ENCODE assay signal across 9 cellular contexts in genomic region chr4:139606600-139607301, GRCh38. TPM values are rescaled to one million over a fixed set of nuclear protein-coding genes. Genes with fewer than 3 reads are reported as not detected.
DNase-seq lines count a peak whose midpoint lies in the region; ATAC-seq and TF ChIP-seq lines count a peak whose summit lies in the region.
"Had no signal": no experiment of that assay in that cellular context is flagged by ENCODE, and none has a peak within 500 bp of the region (broad histone marks: within the 10 kb centered on the region; RNA-seq: fewer than 3 reads in every experiment).

No MANE protein-coding gene starts in this region.

- H3K36me3 ChIP-seq in neuronal stem cell (replicated peaks in 1 of 2; ENCODE audit: control insufficient read depth in 2 of 2, insufficient read depth in 2 of 2, low read length in 2 of 2) (no peaks in the 10 kb centered on the region), WERI-Rb-1 (no peaks in the 10 kb centered on the region)

- TF ChIP-seq CTCF in WERI-Rb-1 (IDR thresholded peaks at IDR 0.05; ENCODE audit: low read depth, low read length): no peak

- peak overlapping the region; percentile 57 for H3K27ac Mint-ChIP-seq in activated naive CD4-positive, alpha-beta T cell treated with anti-CD3 and anti-CD28 coated beads, Interleukin-2, amount 50 U/mL, for 24 hours
- peak overlapping the region; percentile 26 for H3K27ac Mint-ChIP-seq in activated T-cell treated with anti-CD3 and anti-CD28 coated beads, Interleukin-2, amount 50 U/mL, for 72 hours

- H3K9me3 ChIP-seq in right cardiac atrium (ENCODE audit: control insufficient read depth, low read length) (no peaks in the 10 kb centered on the region), neuronal stem cell (replicated peaks in 1 of 2; ENCODE audit: control insufficient read depth in 2 of 2, insufficient read depth in 1 of 2, low read depth in 1 of 2, low read length in 2 of 2) (no peaks in the 10 kb centered on the region), WERI-Rb-1 (ENCODE audit: severe bottlenecking) (peaks cover 4% of the 10 kb centered on the region)

- H4K91ac ChIP-seq in neuronal stem cell (ENCODE audit: low read depth, low read length, poor library complexity): no peak overlapping the region

- no peak overlapping the region for H2BK5ac ChIP-seq in neuronal stem cell (ENCODE audit: low read length)

- 44% methylated on average over 16 of the region's 16 CpGs for WGBS in right cardiac atrium
- no CpG with 5 or more reads among the region's 16 CpGs for WGBS in neuronal stem cell (ENCODE audit: extremely low coverage in 2 of 2, insufficient read length in 2 of 2, insufficient replicate concordance in 1 of 2), 2 donors

- H3K23ac ChIP-seq in neuronal stem cell (ENCODE audit: low read depth, low read length, poor library complexity): no peak overlapping the region

- H2BK12ac ChIP-seq in neuronal stem cell (ENCODE audit: low read length): no peak overlapping the region

- intact Hi-C loops in right cardiac atrium (cut with DNase I): loop anchor here in 1 of 4 donors (5.0 kb wide), 1 partner anchor 46 kb away; no protein-coding TSS in a partner anchor

- no peak overlapping the region for H3K14ac ChIP-seq in neuronal stem cell (ENCODE audit: low read length)

- no peak overlapping the region for H3K9ac ChIP-seq in neuronal stem cell (ENCODE audit: low read depth, low read length, poor library complexity)

- H3K4me3 ChIP-seq in right cardiac atrium (ENCODE audit: low read length) (peak overlapping the region; percentile 40), neuronal stem cell (ENCODE audit: low read length in 2 of 2) (no peak overlapping the region), WERI-Rb-1 (ENCODE audit: low read depth, low read length) (no peak overlapping the region)

- H2BK120ac ChIP-seq in neuronal stem cell (ENCODE audit: low read depth, low read length): no peak overlapping the region

- no peaks in the 10 kb centered on the region for H3K9me3 Mint-ChIP-seq in activated naive CD4-positive, alpha-beta T cell treated with anti-CD3 and anti-CD28 coated beads, Interleukin-2, amount 50 U/mL, for 24 hours
- peaks cover 0 to 5% of the 10 kb centered on the region in 2 donors for H3K9me3 Mint-ChIP-seq in activated T-cell treated with anti-CD3 and anti-CD28 coated beads, Interleukin-2, amount 50 U/mL, for 72 hours

- H3K27me3 Mint-ChIP-seq in activated naive CD4-positive, alpha-beta T cell treated with anti-CD3 and anti-CD28 coated beads, Interleukin-2, amount 50 U/mL, for 24 hours: peaks cover 2% of the 10 kb centered on the region
- H3K27me3 Mint-ChIP-seq in activated T-cell treated with anti-CD3 and anti-CD28 coated beads, Interleukin-2, amount 50 U/mL, for 72 hours (ENCODE audit: low read depth): peaks cover 22% of the 10 kb centered on the region

- H2AFZ ChIP-seq in neuronal stem cell (ENCODE audit: low read length): no peak overlapping the region

- H3K36me3 Mint-ChIP-seq in activated naive CD4-positive, alpha-beta T cell treated with anti-CD3 and anti-CD28 coated beads, Interleukin-2, amount 50 U/mL, for 24 hours: no peaks in the 10 kb centered on the region
- peaks cover 0 to 4% of the 10 kb centered on the region in 2 donors for H3K36me3 Mint-ChIP-seq in activated T-cell treated with anti-CD3 and anti-CD28 coated beads, Interleukin-2, amount 50 U/mL, for 72 hours (ENCODE audit: insufficient read depth in 2 of 2)

- no peak for DNase-seq in activated naive CD4-positive, alpha-beta T cell treated with anti-CD3 and anti-CD28 coated beads, Interleukin-2, amount 50 U/mL, for 16 hours
- DNase-seq in activated T-cell treated with anti-CD3 and anti-CD28 coated beads, Interleukin-2, amount 50 U/mL, for 72 hours: no peak
- DNase-seq in right cardiac atrium (peak in 1 of 3 donors; percentile 20), neuronal stem cell (ENCODE audit: low spot score) (no peak), hippocampal formation (lab: John Stamatoyannopoulos, UW) (no peak), superior temporal gyrus (ENCODE audit: extremely low spot score) (no peak), WERI-Rb-1 (no peak)

- H3K27me3 ChIP-seq in right cardiac atrium (ENCODE audit: control insufficient read depth, insufficient read depth) (no peaks in the 10 kb centered on the region), neuronal stem cell (ENCODE audit: control insufficient read depth in 3 of 3, insufficient read depth in 3 of 3, low read depth in 1 of 3, low read length in 3 of 3) (peaks cover 0 to 18% (median 0%) of the 10 kb centered on the region in 3 experiments), WERI-Rb-1 (ENCODE audit: insufficient read depth, low read depth, severe bottlenecking) (no peaks in the 10 kb centered on the region)

- peak in 1 of 2 donors; percentile 50 for ATAC-seq in activated T-cell treated with anti-CD3 and anti-CD28 coated beads, Interleukin-2, amount 50 U/mL, for 72 hours (replicated peaks in 1 of 2)
- peak; percentile 73 to 88 for ATAC-seq in right cardiac atrium
- ATAC-seq: Panc1 had no signal

- H3K79me1 ChIP-seq in neuronal stem cell (ENCODE audit: low read depth, low read length): no peaks in the 10 kb centered on the region

- peak overlapping the region; percentile 79 for H3K4me3 Mint-ChIP-seq in activated naive CD4-positive, alpha-beta T cell treated with anti-CD3 and anti-CD28 coated beads, Interleukin-2, amount 50 U/mL, for 24 hours
- H3K4me3 Mint-ChIP-seq in activated T-cell treated with anti-CD3 and anti-CD28 coated beads, Interleukin-2, amount 50 U/mL, for 72 hours: peak overlapping the region; percentile 50 to 70

- H3K18ac ChIP-seq in neuronal stem cell (ENCODE audit: low read length): no peak overlapping the region

- H3K4me1 Mint-ChIP-seq in activated naive CD4-positive, alpha-beta T cell treated with anti-CD3 and anti-CD28 coated beads, Interleukin-2, amount 50 U/mL, for 24 hours: peaks cover 17% of the 10 kb centered on the region
- peaks cover 15% of the 10 kb centered on the region for H3K4me1 Mint-ChIP-seq in activated T-cell treated with anti-CD3 and anti-CD28 coated beads, Interleukin-2, amount 50 U/mL, for 72 hours (ENCODE audit: low read depth)

- H3K27ac ChIP-seq in right cardiac atrium (ENCODE audit: low read length) (no peak overlapping the region), neuronal stem cell (replicated peaks; ENCODE audit: low read length) (no peak overlapping the region), WERI-Rb-1 (no peak overlapping the region)

- no peaks in the 10 kb centered on the region for H3K4me1 ChIP-seq in right cardiac atrium (ENCODE audit: control insufficient read depth, insufficient read depth, low read length)
- peaks cover 0 to 4% of the 10 kb centered on the region in 2 donors for H3K4me1 ChIP-seq in neuronal stem cell (ENCODE audit: control insufficient read depth in 2 of 2, insufficient read depth in 1 of 2, low read depth in 1 of 2, low read length in 2 of 2)

- H2AK5ac ChIP-seq in neuronal stem cell (ENCODE audit: low read depth, low read length): no peak overlapping the region

- no peak overlapping the region for H4K8ac ChIP-seq in neuronal stem cell (ENCODE audit: low read depth, low read length)

- no peak overlapping the region for H2BK15ac ChIP-seq in neuronal stem cell (ENCODE audit: low read length)

- H3K4me2 ChIP-seq in neuronal stem cell (ENCODE audit: insufficient read depth, low read length, poor library complexity, severe bottlenecking): no peak overlapping the region

- no peak overlapping the region for H3K4ac ChIP-seq in neuronal stem cell (ENCODE audit: low read length)

RNA-seq across cellular contexts. Expression of gene SETD7, which starts 50.7 kb away (rescaled TPM):
- 10 to 100 TPM; 19.8 to 20.8 TPM for total RNA-seq in activated T-cell treated with anti-CD3 and anti-CD28 coated beads, Interleukin-2, amount 50 U/mL, for 72 hours
- 10 to 100 TPM; 51.6 to 61.9 (median 57.5) TPM for total RNA-seq in right cardiac atrium
- polyA plus RNA-seq in right cardiac atrium: 17.8 TPM
- polyA plus RNA-seq in neuronal stem cell (2013, experiment 1 of 2): 5.9 TPM
- polyA plus RNA-seq in neuronal stem cell (2013, experiment 2 of 2): 5.7 TPM

RNA-seq across cellular contexts. Expression of gene MGST2, which starts 58.9 kb away (rescaled TPM):
- total RNA-seq in activated T-cell treated with anti-CD3 and anti-CD28 coated beads, Interleukin-2, amount 50 U/mL, for 72 hours: 10 to 100 TPM in 1 of 2 donors, 1 to 10 TPM in 1; 8.2 to 17.6 TPM
- total RNA-seq in right cardiac atrium: 100 to 1,000 TPM in 3 of 4 donors, 10 to 100 TPM in 1; 98.1 to 125 (median 116) TPM
- 173 TPM for polyA plus RNA-seq in right cardiac atrium
- polyA plus RNA-seq in neuronal stem cell (2013, experiment 1 of 2): 19.9 TPM
- 18.6 TPM for polyA plus RNA-seq in neuronal stem cell (2013, experiment 2 of 2)

Comparison
In these comparisons a context has a peak if more than half of its experiments do, and no peak if none do; other contexts are left out.
1. RNA of gene MGST2, which starts 58.9 kb away (total RNA-seq): 98.1 to 125 TPM in right cardiac atrium; 8.2 to 17.6 TPM in activated T-cell treated with anti-CD3 and anti-CD28 coated beads, Interleukin-2, amount 50 U/mL, for 72 hours; every median in the first group is over 4 times any median in the second.